ENCODE assay signal across 18 cellular contexts in the genomic region with DNA sequence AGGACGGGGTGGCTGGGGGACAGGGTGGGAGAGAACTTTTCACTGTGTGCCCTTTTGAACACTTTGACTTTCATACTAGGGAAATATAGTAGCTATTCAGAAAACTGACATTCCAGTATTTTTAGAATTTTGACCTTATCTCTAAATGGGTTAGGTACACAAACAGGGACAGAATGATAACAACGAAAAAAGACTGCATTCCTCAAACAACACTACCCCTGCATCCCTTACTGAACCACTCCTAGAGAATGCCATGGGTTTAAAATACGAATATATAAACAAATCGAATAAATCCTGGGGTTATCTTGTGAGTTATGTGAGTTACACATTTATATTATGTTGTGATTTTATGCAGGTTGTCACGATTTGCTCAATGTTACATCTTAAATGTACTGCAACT.
"Had no signal": no experiment of that assay in that cellular context is flagged by ENCODE, and none has a peak within 500 bp of the region (broad histone marks: within the 10 kb centered on the region; RNA-seq: fewer than 3 reads in every experiment).

No MANE protein-coding gene starts in this region.

- H3K36me3 ChIP-seq: adrenal gland, ascending aorta, brain microvascular endothelial cell, ovary, prostate gland, right atrium auricular region, suprapubic skin had no signal

- H3K27ac ChIP-seq: adrenal gland, ascending aorta, brain microvascular endothelial cell, ovary, suprapubic skin had no signal

- H3K27me3 ChIP-seq: adrenal gland, ascending aorta, ovary, right atrium auricular region had no signal

- H3K4me3 ChIP-seq: adrenal gland, ascending aorta, lung, ovary, prostate gland, right atrium auricular region, suprapubic skin had no signal

- H3K4me1 ChIP-seq: adrenal gland, ascending aorta had no signal

- ATAC-seq: activated T-cell treated with anti-CD3 and anti-CD28 coated beads, Interleukin-2, amount 50 U/mL, for 4 hours; natural killer cell; T-cell; WTC11 had no signal

- H3K9me3 ChIP-seq: adrenal gland, ascending aorta, ovary, prostate gland, right atrium auricular region, suprapubic skin had no signal

- DNase-seq: activated CD4-positive, alpha-beta T cell treated with anti-CD3 and anti-CD28 coated beads, Interleukin-2, amount 50 U/mL, for 4 hours; activated CD8-positive, alpha-beta memory T cell treated with anti-CD3 and anti-CD28 coated beads, Interleukin-2, amount 50 U/mL, for 48 hours; activated naive CD4-positive, alpha-beta T cell; activated T-cell treated with anti-CD3 and anti-CD28 coated beads, Interleukin-2, amount 50 U/mL, for 4 hours; adrenal gland; brain microvascular endothelial cell; central memory CD4-positive, alpha-beta T cell; kidney; natural killer cell; ovary; stimulated activated CD4-positive, alpha-beta T cell treated with anti-CD3 and anti-CD28 coated beads, Interleukin-1b, Interleukin-23, amount 100 ng/mL, for 48 hours; T-cell had no signal
